ENCODE assay signal across 1 cellular context in the genomic region with DNA sequence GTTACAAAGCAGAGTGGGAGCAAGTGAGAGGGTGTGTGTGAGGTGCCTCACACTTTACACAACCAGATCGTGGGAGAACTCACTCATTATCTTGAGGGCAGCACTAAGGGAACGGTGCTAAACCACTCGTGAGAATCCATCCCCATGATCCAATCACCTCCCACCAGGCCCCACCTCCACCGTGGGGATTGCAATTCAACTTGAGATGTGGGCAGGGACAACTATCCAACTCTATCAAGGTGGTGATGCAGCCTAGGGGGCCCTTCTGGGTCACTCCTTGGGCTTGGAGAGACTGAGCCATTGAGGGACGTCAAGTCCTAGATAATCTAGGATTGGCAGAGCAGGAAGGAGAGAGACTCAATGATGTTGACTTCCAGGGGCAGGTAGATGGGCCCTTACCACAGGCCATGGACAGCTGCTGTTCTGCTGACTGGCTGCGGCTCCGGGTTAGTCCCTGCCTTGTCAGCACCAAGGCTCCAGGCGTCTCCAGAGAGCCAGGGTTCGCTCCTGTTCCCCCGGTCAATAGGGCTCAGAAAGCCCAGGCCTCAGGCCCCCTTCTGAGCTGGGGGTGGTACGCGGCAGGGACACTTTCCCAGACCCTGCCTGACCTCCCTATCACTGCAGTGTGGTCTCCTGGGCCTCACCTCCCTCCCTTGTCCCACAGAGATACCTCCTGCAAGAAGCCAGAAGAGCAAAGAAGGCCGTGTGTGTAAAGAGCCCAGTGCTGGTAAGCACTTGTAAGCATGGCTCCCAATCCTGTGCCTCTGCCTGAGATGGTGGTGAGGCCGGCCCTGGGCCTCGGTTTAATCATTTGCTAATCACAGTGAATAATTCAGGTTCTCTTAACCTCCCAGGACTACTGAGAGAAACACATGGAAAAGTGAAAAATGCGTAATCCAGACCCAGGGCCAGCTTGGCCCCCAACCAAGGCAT.
TF ChIP-seq lines count a peak whose summit lies in the region.

No MANE protein-coding gene starts in this region.

TF ChIP-seq in HepG2, 621 proteins besides CTCF, POLR2A, EP300 and RAD21 (continued from another document):
- TF ChIP-seq, protein P1, sequence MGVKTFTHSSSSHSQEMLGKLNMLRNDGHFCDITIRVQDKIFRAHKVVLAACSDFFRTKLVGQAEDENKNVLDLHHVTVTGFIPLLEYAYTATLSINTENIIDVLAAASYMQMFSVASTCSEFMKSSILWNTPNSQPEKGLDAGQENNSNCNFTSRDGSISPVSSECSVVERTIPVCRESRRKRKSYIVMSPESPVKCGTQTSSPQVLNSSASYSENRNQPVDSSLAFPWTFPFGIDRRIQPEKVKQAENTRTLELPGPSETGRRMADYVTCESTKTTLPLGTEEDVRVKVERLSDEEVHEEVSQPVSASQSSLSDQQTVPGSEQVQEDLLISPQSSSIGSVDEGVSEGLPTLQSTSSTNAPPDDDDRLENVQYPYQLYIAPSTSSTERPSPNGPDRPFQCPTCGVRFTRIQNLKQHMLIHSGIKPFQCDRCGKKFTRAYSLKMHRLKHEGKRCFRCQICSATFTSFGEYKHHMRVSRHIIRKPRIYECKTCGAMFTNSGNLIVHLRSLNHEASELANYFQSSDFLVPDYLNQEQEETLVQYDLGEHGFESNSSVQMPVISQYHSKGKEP (CRISPR knock-in tag; IDR thresholded peaks at IDR 0.05) = no peak
- TF ChIP-seq ZNF260 (CRISPR knock-in tag; IDR thresholded peaks at IDR 0.05; ENCODE audit: borderline replicate concordance, low read depth) (no peak), ZBTB25 (CRISPR knock-in tag; IDR thresholded peaks at IDR 0.05) (no peak), TCF7 (IDR thresholded peaks at IDR 0.05; ENCODE audit: low read depth) (no peak), ZSCAN30 (CRISPR knock-in tag; IDR thresholded peaks at IDR 0.05) (no peak), ZNF414 (CRISPR knock-in tag; IDR thresholded peaks at IDR 0.05) (no peak), ZNF225 (CRISPR knock-in tag; IDR thresholded peaks at IDR 0.05) (no peak), SMAD1 (CRISPR knock-in tag; IDR thresholded peaks at IDR 0.05; ENCODE audit: borderline replicate concordance, low read depth) (no peak), ZMYM3 (CRISPR knock-in tag; IDR thresholded peaks at IDR 0.05) (no peak), TCF12 (IDR thresholded peaks at IDR 0.05) (no peak), TCF12 (CRISPR knock-in tag; IDR thresholded peaks at IDR 0.05) (no peak)
- TF ChIP-seq, protein P2, sequence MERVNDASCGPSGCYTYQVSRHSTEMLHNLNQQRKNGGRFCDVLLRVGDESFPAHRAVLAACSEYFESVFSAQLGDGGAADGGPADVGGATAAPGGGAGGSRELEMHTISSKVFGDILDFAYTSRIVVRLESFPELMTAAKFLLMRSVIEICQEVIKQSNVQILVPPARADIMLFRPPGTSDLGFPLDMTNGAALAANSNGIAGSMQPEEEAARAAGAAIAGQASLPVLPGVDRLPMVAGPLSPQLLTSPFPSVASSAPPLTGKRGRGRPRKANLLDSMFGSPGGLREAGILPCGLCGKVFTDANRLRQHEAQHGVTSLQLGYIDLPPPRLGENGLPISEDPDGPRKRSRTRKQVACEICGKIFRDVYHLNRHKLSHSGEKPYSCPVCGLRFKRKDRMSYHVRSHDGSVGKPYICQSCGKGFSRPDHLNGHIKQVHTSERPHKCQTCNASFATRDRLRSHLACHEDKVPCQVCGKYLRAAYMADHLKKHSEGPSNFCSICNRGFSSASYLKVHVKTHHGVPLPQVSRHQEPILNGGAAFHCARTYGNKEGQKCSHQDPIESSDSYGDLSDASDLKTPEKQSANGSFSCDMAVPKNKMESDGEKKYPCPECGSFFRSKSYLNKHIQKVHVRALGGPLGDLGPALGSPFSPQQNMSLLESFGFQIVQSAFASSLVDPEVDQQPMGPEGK (CRISPR knock-in tag; IDR thresholded peaks at IDR 0.05) = no peak
TF ChIP-seq in HepG2: peak in this region for 0.
